Comparison of ENCODE assay signal across 8 cellular contexts in genomic region chr13:40770934-40771618, GRCh38. TPM values are rescaled to one million over a fixed set of nuclear protein-coding genes. Genes with fewer than 3 reads are reported as not detected.
DNase-seq lines count a peak whose midpoint lies in the region; ATAC-seq and TF ChIP-seq lines count a peak whose summit lies in the region.

Gene MRPS31, minus strand, starts transcription at chr13:40771190. Its CDS starts 54 bp downstream, at chr13:40771136.

- H3K9me3 ChIP-seq in BE2C: no peaks in the 10 kb centered on the region
- H3K9me3 ChIP-seq in colonic mucosa: no peaks in the 10 kb centered on the region

- ATAC-seq in HG03460 (IDR thresholded peaks at IDR 0.05; ENCODE audit: unreplicated experiment) (peak; percentile 96), left colon (peak; percentile 98)

- intact Hi-C loops in colonic mucosa (cut with DNase I) (loop anchor here (10.0 kb wide), 1 partner anchor 1086 kb away; no protein-coding TSS in a partner anchor), left colon (cut with DNase I, micrococcal nuclease) (no loop called here)

- H3K27me3 ChIP-seq in BE2C (no peaks in the 10 kb centered on the region), colonic mucosa (no peaks in the 10 kb centered on the region)

- H3K36me3 ChIP-seq in BE2C (no peaks in the 10 kb centered on the region; the same call in 1 of the 2 replicates), colonic mucosa (no peaks in the 10 kb centered on the region)

- no peaks in the 10 kb centered on the region for H3K4me1 ChIP-seq in BE2C
- no peaks in the 10 kb centered on the region for H3K4me1 ChIP-seq in colonic mucosa

- H3K9ac ChIP-seq in colonic mucosa (ENCODE audit: low read depth in 2 of 2, low read length in 2 of 2): peak within 1 kb of the TSS; percentile 80 to 97

- peak within 1 kb of the TSS; percentile 100 for H3K4me3 ChIP-seq in BE2C (ENCODE audit: low read depth, low read length)
- peak within 1 kb of the TSS; percentile 65 for H3K4me3 ChIP-seq in colonic mucosa

- peak within 1 kb of the TSS; percentile 79 for H3K27ac ChIP-seq in colonic mucosa

- DNase-seq in BE2C (peak; percentile 95), GM19240 (ENCODE audit: insufficient read length, low spot score) (peak; percentile 72), NCI-H526 (lab: John Stamatoyannopoulos, UW) (peak; percentile 91 to 98), colonic mucosa (peak; percentile 98), left colon (peak; percentile 96 to 97)
- DNase-seq in activated CD4-positive, alpha-beta T cell treated with anti-CD3 and anti-CD28 coated beads for 48 hours: peak; percentile 97
- DNase-seq in stimulated activated CD4-positive, alpha-beta T cell treated with anti-CD3 and anti-CD28 coated beads, Interleukin-1b, Interleukin-23, amount 100 ng/mL, for 48 hours: peak; percentile 96

- TF ChIP-seq CTCF in BE2C (IDR thresholded peaks at IDR 0.05; ENCODE audit: low read depth, low read length): no peak
- TF ChIP-seq CTCF in colonic mucosa (IDR thresholded peaks at IDR 0.05): no peak

RNA-seq across cellular contexts. Expression of gene MRPS31, which starts in this region (rescaled TPM):
- polyA plus RNA-seq in BE2C (2012; ENCODE audit: insufficient read depth, insufficient read length, low read depth): 29.2 TPM
- total RNA-seq in colonic mucosa (10 to 100 TPM; 18.1 to 21.7 TPM), left colon (10 to 100 TPM; 17.6 to 19.0 TPM)

Comparison
In these comparisons a context has a peak if more than half of its experiments do, and no peak if none do; other contexts are left out.
1. Peak in every context shown above with its lines: DNase-seq, ATAC-seq, H3K4me3 ChIP-seq and H3K27ac ChIP-seq.